In the genomic region with DNA sequence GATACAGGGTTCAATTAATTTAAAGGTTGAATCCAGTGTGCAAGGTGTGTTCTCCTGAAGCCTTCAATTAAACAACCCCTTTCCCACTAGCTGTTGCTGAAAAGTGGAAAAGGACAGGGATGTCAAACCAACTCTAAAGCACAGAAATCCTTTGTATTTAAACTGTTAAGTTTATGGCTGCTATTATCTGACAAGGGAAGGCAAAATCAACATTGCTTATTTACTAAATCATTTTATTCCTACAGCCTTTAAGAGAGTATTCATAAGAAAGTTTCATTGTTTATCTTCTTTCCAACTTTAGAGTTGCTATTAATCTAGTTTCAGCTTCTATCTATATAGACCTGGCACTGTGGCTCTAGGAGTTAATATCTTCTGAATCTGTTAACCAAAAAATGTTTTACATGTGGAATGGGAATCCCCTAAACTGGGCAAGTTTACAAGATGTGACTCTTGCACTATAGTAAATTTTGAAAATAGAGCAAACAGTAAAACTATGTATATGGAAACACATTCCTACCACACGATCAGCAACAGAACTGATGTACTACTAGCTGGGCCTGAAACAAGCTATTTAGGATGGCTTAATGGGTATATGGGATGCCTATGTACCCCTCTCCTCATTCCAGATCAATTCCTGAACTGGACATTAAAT, we compare ENCODE assay signal across 17 cellular contexts. TPM values are rescaled to one million over a fixed set of nuclear protein-coding genes. Genes with fewer than 3 reads are reported as not detected.
A peak's percentile ranks its signal among the peaks of the same experiment; 100 is the strongest.
DNase-seq lines count a peak whose midpoint lies in the region; ATAC-seq and TF ChIP-seq lines count a peak whose summit lies in the region.
"Had no signal": no experiment of that assay in that cellular context is flagged by ENCODE, and none has a peak within 500 bp of the region (broad histone marks: within the 10 kb centered on the region; RNA-seq: fewer than 3 reads in every experiment).

No MANE protein-coding gene starts in this region.

- intact Hi-C loops in vagina (cut with DNase I) = no loop called here

- no peak overlapping the region for H3K4me3 Mint-ChIP-seq in progenitor cell of endocrine pancreas (ENCODE audit: low read depth)
- H3K4me3 Mint-ChIP-seq: natural killer cell; T-helper 2 cell treated with Interferon-gamma antibody and Interleukin-4, amounts not matched to agents 5 μg/mL and 100 μg/mL, for 36 hours had no signal

- DNase-seq in EH (ENCODE audit: low read depth) = peak; percentile 67
- peak; percentile 35 for DNase-seq in fibroblast of the aortic adventitia (ENCODE audit: low read depth)
- DNase-seq in NCI-H2171 (lab: John Stamatoyannopoulos, UW) = no peak
- no peak for DNase-seq in vagina (ENCODE audit: extremely low spot score in 2 of 2)
- DNase-seq in progenitor cell of endocrine pancreas (ENCODE audit: low spot score, unreplicated experiment) = no peak
- DNase-seq: BE2C; foreskin keratinocyte; hypothalamus; mesenchymal stem cell; natural killer cell; NCI-H526 treated with DMSO at 0.1 percent for 48 hours; small intestine; stimulated activated CD4-positive, alpha-beta T cell treated with anti-CD3 and anti-CD28 coated beads, Interleukin-4, amount 100 ng/mL, for 1 hour had no signal

- H3K27ac Mint-ChIP-seq in progenitor cell of endocrine pancreas = no peak overlapping the region

- 0 out of 2 replicates have a peak overlapping the region, but pooled peaks have one; percentile 5 for H3K4me2 ChIP-seq in OCI-LY3 (ENCODE audit: low read length)

- no peaks in the 10 kb centered on the region for H3K27me3 Mint-ChIP-seq in progenitor cell of endocrine pancreas

- no peak overlapping the region for H3K4me3 ChIP-seq in OCI-LY3 (ENCODE audit: low read length)
- no peak overlapping the region for H3K4me3 ChIP-seq in fibroblast of the aortic adventitia (ENCODE audit: low read depth, low read length)
- H3K4me3 ChIP-seq in vagina = no peak overlapping the region
- H3K4me3 ChIP-seq: ascending aorta had no signal

- H3K4me1 Mint-ChIP-seq in progenitor cell of endocrine pancreas (ENCODE audit: low read depth) = peaks cover 6% of the 10 kb centered on the region

- peaks cover 10% of the 10 kb centered on the region for H3K36me3 ChIP-seq in OCI-LY3 (replicated peaks; ENCODE audit: low read depth, low read length)
- H3K36me3 ChIP-seq in vagina = no peaks in the 10 kb centered on the region
- H3K36me3 ChIP-seq: ascending aorta had no signal

- no peak for TF ChIP-seq POLR2A in vagina (IDR thresholded peaks at IDR 0.05)

- no peak overlapping the region for H2AFZ ChIP-seq in OCI-LY3 (ENCODE audit: low read depth, low read length)

- H3K4me1 ChIP-seq in OCI-LY3 (ENCODE audit: low read length) (peaks cover 31% of the 10 kb centered on the region), vagina (peaks cover 47% of the 10 kb centered on the region)

- H3K9me3 ChIP-seq in OCI-LY3 (ENCODE audit: insufficient read depth, low read length) (peaks cover 6% of the 10 kb centered on the region; the same call in 1 of the 2 replicates), vagina (no peaks in the 10 kb centered on the region)
- H3K9me3 ChIP-seq: BE2C had no signal

- H3K9ac ChIP-seq in OCI-LY3 (ENCODE audit: low read length) = no peak overlapping the region

- ATAC-seq in GM19025 (IDR thresholded peaks at IDR 0.05; ENCODE audit: low read depth, unreplicated experiment) = peak; percentile 45
- ATAC-seq: foreskin keratinocyte had no signal

- peaks cover 1% of the 10 kb centered on the region for H3K9me3 Mint-ChIP-seq in progenitor cell of endocrine pancreas (ENCODE audit: low read depth)

- TF ChIP-seq CTCF in OCI-LY3 (IDR thresholded peaks at IDR 0.05; ENCODE audit: low read depth, low read length) = no peak
- TF ChIP-seq CTCF in fibroblast of the aortic adventitia (IDR thresholded peaks at IDR 0.05; ENCODE audit: insufficient read depth, low read length) = no peak
- TF ChIP-seq CTCF in vagina (IDR thresholded peaks at IDR 0.05) = no peak
- no peak for TF ChIP-seq CTCF in progenitor cell of endocrine pancreas (IDR thresholded peaks at IDR 0.05; ENCODE audit: unreplicated experiment)

- H4K20me1 ChIP-seq in OCI-LY3 (ENCODE audit: insufficient read depth, low read length) = peaks cover 41% of the 10 kb centered on the region

- H3K27ac ChIP-seq in OCI-LY3 (ENCODE audit: low read length) = no peak overlapping the region
- H3K27ac ChIP-seq in vagina = no peak overlapping the region
- H3K27ac ChIP-seq: ascending aorta, foreskin keratinocyte had no signal

- peaks cover 2% of the 10 kb centered on the region for H3K36me3 Mint-ChIP-seq in progenitor cell of endocrine pancreas (ENCODE audit: insufficient read depth)
- H3K36me3 Mint-ChIP-seq: natural killer cell had no signal

- H3K27me3 ChIP-seq in OCI-LY3 (ENCODE audit: low read depth, low read length) (no peaks in the 10 kb centered on the region), vagina (no peaks in the 10 kb centered on the region)
- H3K27me3 ChIP-seq: ascending aorta, BE2C, foreskin keratinocyte had no signal

- H3K79me2 ChIP-seq in OCI-LY3 (ENCODE audit: low read length) = peaks cover 95% of the 10 kb centered on the region

RNA-seq across cellular contexts. Expression of a gene that starts 53.0 kb away (rescaled TPM):
- 11.6 and 36.0 TPM in 2 replicates for total RNA-seq in fibroblast of the aortic adventitia (ENCODE audit: low replicate concordance)
- total RNA-seq in vagina = 20.6 TPM
- 23.3 and 29.1 TPM in 2 replicates for total RNA-seq in progenitor cell of endocrine pancreas

Comparison
In these comparisons a context has a peak if more than half of its experiments do, and no peak if none do; other contexts are left out.
1. DNase-seq: peak in EH (single experiment) and fibroblast of the aortic adventitia (single experiment); none in NCI-H2171 (single experiment), vagina (0 of 2) and progenitor cell of endocrine pancreas (single experiment).